Comparison of ENCODE assay signal across 23 cellular contexts in genomic region chr2:64799592-64800252, GRCh38.
DNase-seq lines count a peak whose midpoint lies in the region; ATAC-seq and TF ChIP-seq lines count a peak whose summit lies in the region.
"Had no signal": no experiment of that assay in that cellular context is flagged by ENCODE, and none has a peak within 500 bp of the region (broad histone marks: within the 10 kb centered on the region; RNA-seq: fewer than 3 reads in every experiment).

No MANE protein-coding gene starts in this region.

- H3K4me3 Mint-ChIP-seq in CD4-positive, alpha-beta T cell = no peak overlapping the region
- H3K4me3 Mint-ChIP-seq: activated B cell treated with CpG ODN at 0.5 μM for 24 hours; activated CD8-positive, alpha-beta T cell treated with anti-CD3 and anti-CD28 coated beads for 36 hours; activated T-cell treated with anti-CD3 and anti-CD28 coated beads, Interleukin-2, amount 50 U/mL, for 24 hours; CD8-positive, alpha-beta memory T cell; T-helper 2 cell treated with Interferon-gamma antibody and Interleukin-4, amounts not matched to agents 5 μg/mL and 100 μg/mL, for 36 hours had no signal

- TF ChIP-seq CTCF in PC-9 (conservative IDR thresholded peaks at IDR 0.05) (no peak), GM13976 (IDR thresholded peaks at IDR 0.05; ENCODE audit: borderline replicate concordance, control extremely low read depth, extremely low read depth, insufficient read depth, missing control alignments) (no peak)
- no peak for TF ChIP-seq CTCF in CD4-positive, alpha-beta T cell (IDR thresholded peaks at IDR 0.05)

- no peaks in the 10 kb centered on the region for H4K20me1 ChIP-seq in PC-9 (ENCODE audit: insufficient read depth)

- H2AFZ ChIP-seq in PC-9 = no peak overlapping the region

- in situ Hi-C loops in HAP-1 (cut with MboI; ENCODE audit: low sequenced_read_pairs) = no loop called here
- in situ Hi-C loops in GM13976 (cut with MboI; ENCODE audit: low sequenced_read_pairs, unreplicated experiment) = no loop called here

- H3F3A ChIP-seq in PC-9 (ENCODE audit: insufficient read depth, low read depth) = peaks cover 45% of the 10 kb centered on the region

- no peaks in the 10 kb centered on the region for H3K79me2 ChIP-seq in PC-9 (ENCODE audit: low read depth)

- CTCF ChIA-PET in PC-9 (lab: Charles Lee) = interaction anchor here (1.0 kb wide), 1 partner anchor 18 kb away, joined by 3 read pairs; no protein-coding TSS in a partner anchor
- CTCF ChIA-PET in CD4-positive, alpha-beta T cell (lab: Charles Lee) = no interaction called here

- intact Hi-C loops in PC-9 (cut with micrococcal nuclease; ENCODE audit: unreplicated experiment) = loop anchor here (1.0 to 2.0 kb wide), 2 partner anchors 32 to 49 kb away; no protein-coding TSS in a partner anchor
- intact Hi-C loops in CD4-positive, alpha-beta T cell (cut with DNase I, micrococcal nuclease) = no loop called here

- H3K9me3 ChIP-seq in PC-9 (ENCODE audit: insufficient read depth, low read depth) = no peaks in the 10 kb centered on the region
- no peaks in the 10 kb centered on the region for H3K9me3 ChIP-seq in HAP-1
- H3K9me3 ChIP-seq in CD4-positive, alpha-beta T cell (ENCODE audit: control insufficient read depth, low read length) = no peaks in the 10 kb centered on the region
- H3K9me3 ChIP-seq: body of pancreas, gastroesophageal sphincter, SJSA1, vagina had no signal

- H3K4me3 ChIP-seq in PC-9 (no peak overlapping the region), HAP-1 (no peak overlapping the region)
- H3K4me3 ChIP-seq: body of pancreas, gastroesophageal sphincter, SJSA1, vagina had no signal

- POLR2A ChIA-PET in PC-9 (lab: Charles Lee; ENCODE audit: unreplicated experiment) = interaction anchor here (0.6 to 1.4 kb wide), 5 partner anchors 48 to 150 kb away, joined by 3 to 6 read pairs (median 5); no protein-coding TSS in a partner anchor
- POLR2A ChIA-PET in CD4-positive, alpha-beta T cell (lab: Charles Lee) = no interaction called here

- H3K27me3 Mint-ChIP-seq in CD4-positive, alpha-beta T cell = no peaks in the 10 kb centered on the region
- H3K27me3 Mint-ChIP-seq: activated B cell treated with CpG ODN at 0.5 μM for 24 hours; activated CD8-positive, alpha-beta T cell treated with anti-CD3 and anti-CD28 coated beads for 36 hours; activated T-cell treated with anti-CD3 and anti-CD28 coated beads, Interleukin-2, amount 50 U/mL, for 24 hours had no signal

- DNase-seq in A172 (ENCODE audit: low spot score) (peak; percentile 80), EL (peak; percentile 36), PC-9 (peak; percentile 66 to 73), HAP-1 (ENCODE audit: low spot score in 2 of 2) (no peak), GM13976 (ENCODE audit: low spot score) (no peak), iPS-NIHi11 (ENCODE audit: low spot score) (no peak)
- DNase-seq in CD4-positive, alpha-beta T cell = no peak
- DNase-seq: activated B cell treated with CpG ODN at 0.5 μM for 24 hours; activated CD8-positive, alpha-beta T cell treated with anti-CD3 and anti-CD28 coated beads for 36 hours; activated T-cell treated with anti-CD3 and anti-CD28 coated beads, Interleukin-2, amount 50 U/mL, for 24 hours; body of pancreas; CD8-positive, alpha-beta memory T cell; left ventricle myocardium superior; NCI-H1436; NCI-H226; stimulated activated CD4-positive, alpha-beta T cell treated with anti-CD3 and anti-CD28 coated beads, Interleukin-2, amount 100 ng/mL, for 48 hours had no signal

- H3K27me3 ChIP-seq in PC-9 (ENCODE audit: insufficient read depth, low read depth) = no peaks in the 10 kb centered on the region
- 0 out of 2 replicates have a peak, but pooled peaks cover 2% of the 10 kb centered on the region for H3K27me3 ChIP-seq in HAP-1 (ENCODE audit: low read depth)
- H3K27me3 ChIP-seq in CD4-positive, alpha-beta T cell (ENCODE audit: control insufficient read depth, insufficient read depth, low read length) = no peaks in the 10 kb centered on the region
- H3K27me3 ChIP-seq: body of pancreas, gastroesophageal sphincter, SJSA1, vagina had no signal

- H3K36me3 ChIP-seq in PC-9 (ENCODE audit: low read depth) (no peaks in the 10 kb centered on the region), HAP-1 (replicated peaks) (no peaks in the 10 kb centered on the region)
- H3K36me3 ChIP-seq: gastroesophageal sphincter, SJSA1, vagina had no signal

- H3K9me3 Mint-ChIP-seq in CD4-positive, alpha-beta T cell = no peaks in the 10 kb centered on the region
- H3K9me3 Mint-ChIP-seq: activated B cell treated with CpG ODN at 0.5 μM for 24 hours; activated CD8-positive, alpha-beta T cell treated with anti-CD3 and anti-CD28 coated beads for 36 hours; activated naive CD4-positive, alpha-beta T cell treated with anti-CD3 and anti-CD28 coated beads, Interleukin-2, amount 50 U/mL, for 72 hours; activated T-cell treated with anti-CD3 and anti-CD28 coated beads, Interleukin-2, amount 50 U/mL, for 24 hours; CD8-positive, alpha-beta memory T cell; T-helper 2 cell treated with Interferon-gamma antibody and Interleukin-4, amounts not matched to agents 5 μg/mL and 100 μg/mL, for 36 hours had no signal

- no peaks in the 10 kb centered on the region for H3K4me1 Mint-ChIP-seq in CD4-positive, alpha-beta T cell (ENCODE audit: low read depth)
- H3K4me1 Mint-ChIP-seq: activated B cell treated with CpG ODN at 0.5 μM for 24 hours; CD8-positive, alpha-beta memory T cell had no signal

- H3K4me2 ChIP-seq in PC-9 = peak overlapping the region; percentile 46

- H3K36me3 Mint-ChIP-seq in CD4-positive, alpha-beta T cell (ENCODE audit: low read depth) = no peaks in the 10 kb centered on the region
- H3K36me3 Mint-ChIP-seq: activated naive CD4-positive, alpha-beta T cell treated with anti-CD3 and anti-CD28 coated beads, Interleukin-2, amount 50 U/mL, for 72 hours; CD8-positive, alpha-beta memory T cell had no signal

- BruUV-seq in PC-9 (replicated peaks; lab: Mats Ljungman, UMichigan) = no TSS peak

- no peaks in the 10 kb centered on the region for H3K9me2 ChIP-seq in PC-9 (ENCODE audit: insufficient read depth)

- peak; percentile 26 for ATAC-seq in esophagus mucosa
- ATAC-seq in CD4-positive, alpha-beta T cell (ENCODE audit: poor library complexity) = no peak
- ATAC-seq: activated CD8-positive, alpha-beta T cell treated with anti-CD3 and anti-CD28 coated beads for 36 hours; activated naive CD4-positive, alpha-beta T cell treated with anti-CD3 and anti-CD28 coated beads, Interleukin-2, amount 50 U/mL, for 72 hours; body of pancreas; gastroesophageal sphincter; left ventricle myocardium superior had no signal

- no peak overlapping the region for H3K27ac Mint-ChIP-seq in CD4-positive, alpha-beta T cell
- H3K27ac Mint-ChIP-seq: activated B cell treated with CpG ODN at 0.5 μM for 24 hours; activated CD8-positive, alpha-beta T cell treated with anti-CD3 and anti-CD28 coated beads for 36 hours; activated naive CD4-positive, alpha-beta T cell treated with anti-CD3 and anti-CD28 coated beads, Interleukin-2, amount 50 U/mL, for 72 hours; activated T-cell treated with anti-CD3 and anti-CD28 coated beads, Interleukin-2, amount 50 U/mL, for 24 hours; T-helper 2 cell treated with Interferon-gamma antibody and Interleukin-4, amounts not matched to agents 5 μg/mL and 100 μg/mL, for 36 hours had no signal

- H3K27ac ChIP-seq in PC-9 = peak overlapping the region; percentile 8; the same call in 1 of the 2 replicates
- no peak overlapping the region for H3K27ac ChIP-seq in CD4-positive, alpha-beta T cell (ENCODE audit: low read depth, low read length)
- H3K27ac ChIP-seq: body of pancreas, epithelial cell of prostate, gastroesophageal sphincter, SJSA1, vagina had no signal

- H3K4me1 ChIP-seq in PC-9 (replicated peaks; ENCODE audit: insufficient read depth) = peaks cover 51% of the 10 kb centered on the region
- no peaks in the 10 kb centered on the region; the same call in 1 of the 2 replicates for H3K4me1 ChIP-seq in HAP-1
- H3K4me1 ChIP-seq: body of pancreas had no signal

Comparison
In these comparisons a context has a peak if more than half of its experiments do, and no peak if none do; other contexts are left out.
1. DNase-seq: peak in A172 (single experiment), EL (single experiment) and PC-9 (2 of 2); none in HAP-1 (0 of 2), GM13976 (single experiment), iPS-NIHi11 (single experiment) and CD4-positive, alpha-beta T cell (0 of 10).